11 cellular contexts compared by ENCODE assay signal in the genomic region with DNA sequence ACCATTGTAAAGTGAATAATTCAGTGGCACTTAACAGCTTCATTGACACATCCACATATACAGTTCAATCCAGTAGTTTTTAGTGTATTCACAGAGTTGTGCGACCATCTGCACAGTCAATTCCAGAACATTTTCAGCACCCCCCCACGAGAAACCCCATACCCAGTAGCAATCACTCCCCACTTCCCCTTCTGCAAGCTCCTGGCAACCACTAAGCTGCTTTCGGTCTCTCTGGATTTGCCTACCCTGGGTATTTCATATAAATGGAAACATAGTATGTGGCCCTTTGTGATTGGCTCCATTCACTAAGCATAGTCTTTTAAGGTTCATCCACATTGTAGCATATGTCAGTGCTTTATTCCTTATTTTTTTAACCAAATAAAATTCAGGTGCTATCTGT. TPM values are rescaled to one million over a fixed set of nuclear protein-coding genes. Genes with fewer than 3 reads are reported as not detected.
DNase-seq lines count a peak whose midpoint lies in the region; ATAC-seq and TF ChIP-seq lines count a peak whose summit lies in the region.
"Had no signal": no experiment of that assay in that cellular context is flagged by ENCODE, and none has a peak within 500 bp of the region (broad histone marks: within the 10 kb centered on the region; RNA-seq: fewer than 3 reads in every experiment).

No MANE protein-coding gene starts in this region.

- H3K4me3 ChIP-seq in suprapubic skin, result no peak overlapping the region
- H3K4me3 ChIP-seq in heart left ventricle, result no peak overlapping the region

- H3K36me3 ChIP-seq in suprapubic skin (peaks cover 55% of the 10 kb centered on the region), heart left ventricle (peaks cover 0 to 82% (median 64%) of the 10 kb centered on the region in 9 donors)

- intact Hi-C loops in heart left ventricle (cut with DNase I), result loop anchor here in 3 of 10 donors (2.0 to 5.0 kb wide), 2 partner anchors 235 to 236 kb away; no protein-coding TSS in a partner anchor

- TF ChIP-seq EP300 in suprapubic skin (IDR thresholded peaks at IDR 0.05), result no peak

- TF ChIP-seq POLR2A in suprapubic skin (IDR thresholded peaks at IDR 0.05) (no peak), heart left ventricle (IDR thresholded peaks at IDR 0.05) (no peak)

- no peaks in the 10 kb centered on the region for H3K27me3 Mint-ChIP-seq in T-helper 1 cell treated with Interleukin-12 subunit alpha and Interleukin-12 subunit beta and Interleukin-4 antibody, amounts not matched to agents 30 μg/mL and 1 μg/mL, for 36 hours (ENCODE audit: low read depth)
- no peaks in the 10 kb centered on the region for H3K27me3 Mint-ChIP-seq in memory B cell

- TF ChIP-seq CTCF in suprapubic skin (IDR thresholded peaks at IDR 0.05) (no peak), heart left ventricle (IDR thresholded peaks at IDR 0.05) (no peak)

- WGBS in suprapubic skin, result 68% methylated on average over 3 of the region's 3 CpGs
- WGBS in heart left ventricle, 4 donors, result 59 to 87% (median 74%) methylated on average over 3 of the region's 3 CpGs

- no peaks in the 10 kb centered on the region for H3K9me3 Mint-ChIP-seq in T-helper 1 cell treated with Interleukin-12 subunit alpha and Interleukin-12 subunit beta and Interleukin-4 antibody, amounts not matched to agents 30 μg/mL and 1 μg/mL, for 36 hours
- H3K9me3 Mint-ChIP-seq in memory B cell, result no peaks in the 10 kb centered on the region

- DNase-seq in T-helper 1 cell (no peak), memory B cell (ENCODE audit: low spot score in 2 of 2) (no peak), NCI-H2196 treated with DMSO at 0.1 percent for 48 hours (lab: John Stamatoyannopoulos, UW; ENCODE audit: unreplicated experiment) (no peak), suprapubic skin (ENCODE audit: low spot score in 2 of 2) (no peak), heart left ventricle (no peak)
- DNase-seq: endodermal cell, immature natural killer cell, IMR-90 had no signal

- H3K9me3 ChIP-seq in suprapubic skin (no peaks in the 10 kb centered on the region), heart left ventricle (no peaks in the 10 kb centered on the region)

- peak overlapping the region; percentile 73 for H3K27ac Mint-ChIP-seq in T-helper 1 cell treated with Interleukin-12 subunit alpha and Interleukin-12 subunit beta and Interleukin-4 antibody, amounts not matched to agents 30 μg/mL and 1 μg/mL, for 36 hours
- peak overlapping the region; percentile 58 for H3K27ac Mint-ChIP-seq in memory B cell
- H3K27ac Mint-ChIP-seq: endodermal cell had no signal

- peak; percentile 56 for ATAC-seq in GM21737 (IDR thresholded peaks at IDR 0.05; ENCODE audit: unreplicated experiment)
- ATAC-seq in HG03558 (IDR thresholded peaks at IDR 0.05; ENCODE audit: extremely low read depth, unreplicated experiment), result peak; percentile 59
- ATAC-seq in memory B cell (ENCODE audit: low read depth), result peak; percentile 89
- ATAC-seq in heart left ventricle, result no peak

- H3K27me3 ChIP-seq in suprapubic skin (no peaks in the 10 kb centered on the region), heart left ventricle (no peaks in the 10 kb centered on the region)

- H3K27ac ChIP-seq in suprapubic skin (no peak overlapping the region), heart left ventricle (peak overlapping the region in 1 of 12 donors; percentile 44)

- peaks cover 35% of the 10 kb centered on the region for H3K36me3 Mint-ChIP-seq in T-helper 1 cell treated with Interleukin-12 subunit alpha and Interleukin-12 subunit beta and Interleukin-4 antibody, amounts not matched to agents 30 μg/mL and 1 μg/mL, for 36 hours (ENCODE audit: low read depth)
- peaks cover 18% of the 10 kb centered on the region for H3K36me3 Mint-ChIP-seq in memory B cell

- H3K4me1 ChIP-seq in suprapubic skin (no peaks in the 10 kb centered on the region), heart left ventricle (no peaks in the 10 kb centered on the region)

- H3K4me1 Mint-ChIP-seq in T-helper 1 cell treated with Interleukin-12 subunit alpha and Interleukin-12 subunit beta and Interleukin-4 antibody, amounts not matched to agents 30 μg/mL and 1 μg/mL, for 36 hours (ENCODE audit: low read depth), result peaks cover 45% of the 10 kb centered on the region
- peaks cover 26% of the 10 kb centered on the region for H3K4me1 Mint-ChIP-seq in memory B cell
- H3K4me1 Mint-ChIP-seq: endodermal cell had no signal

- no peak overlapping the region for H3K4me3 Mint-ChIP-seq in T-helper 1 cell treated with Interleukin-12 subunit alpha and Interleukin-12 subunit beta and Interleukin-4 antibody, amounts not matched to agents 30 μg/mL and 1 μg/mL, for 36 hours
- H3K4me3 Mint-ChIP-seq in memory B cell, result peak overlapping the region; percentile 11
- H3K4me3 Mint-ChIP-seq: endodermal cell, immature natural killer cell had no signal

RNA-seq across cellular contexts. Expression of gene MSL3, which starts 10.0 kb away (rescaled TPM):
- 10 to 100 TPM; 20.9 to 44.8 (median 26.0) TPM for total RNA-seq in suprapubic skin
- total RNA-seq in heart left ventricle, result 10 to 100 TPM; 11.0 to 20.3 (median 13.2) TPM
- polyA plus RNA-seq in heart left ventricle, result 10 to 100 TPM; 11.7 to 25.9 TPM

Comparison
In these comparisons a context has a peak if more than half of its experiments do, and no peak if none do; other contexts are left out.
1. ATAC-seq: peak in GM21737 (single experiment), HG03558 (single experiment) and memory B cell (single experiment); none in heart left ventricle (0 of 4).